Comparison of ENCODE assay signal across 8 cellular contexts in the genomic region with DNA sequence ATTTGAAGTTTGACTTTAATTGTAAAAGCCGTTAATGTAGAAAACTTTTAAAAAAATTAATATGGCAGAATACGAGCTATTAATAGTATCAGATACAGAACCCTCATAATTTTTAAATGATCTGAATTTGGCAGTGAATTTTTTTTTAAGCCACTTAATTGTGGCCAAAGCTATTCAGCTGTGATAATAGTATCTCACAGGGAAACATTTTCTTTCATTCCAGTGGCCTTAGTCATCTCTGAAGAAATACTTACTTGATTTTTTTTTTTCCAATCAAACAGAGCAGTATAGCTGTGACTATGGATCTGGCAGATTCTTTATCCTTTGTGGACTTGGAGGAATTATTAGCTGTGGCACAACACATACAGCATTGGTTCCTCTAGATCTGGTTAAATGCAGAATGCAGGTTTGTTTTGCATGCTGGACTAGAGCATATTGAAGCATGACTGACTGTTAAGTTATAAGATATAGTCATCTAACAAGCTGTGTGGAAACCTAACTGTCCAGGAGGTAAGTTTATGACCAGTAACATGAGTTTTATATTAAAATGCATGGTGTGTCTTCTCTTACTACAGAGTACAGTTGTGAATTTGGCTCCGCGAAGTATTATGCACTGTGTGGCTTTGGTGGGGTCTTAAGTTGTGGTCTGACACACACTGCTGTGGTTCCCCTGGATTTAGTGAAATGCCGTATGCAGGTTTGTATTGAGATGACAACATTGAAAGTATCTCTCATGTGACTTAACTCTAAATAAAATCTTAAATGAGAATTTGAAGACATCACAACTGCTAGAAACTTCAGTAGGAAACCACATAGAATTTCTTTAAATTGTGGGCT. TPM values are rescaled to one million over a fixed set of nuclear protein-coding genes. Genes with fewer than 3 reads are reported as not detected.
DNase-seq lines count a peak whose midpoint lies in the region; ATAC-seq, FAIRE-seq and TF ChIP-seq lines count a peak whose summit lies in the region.

No MANE protein-coding gene starts in this region.

- peaks cover 69% of the 10 kb centered on the region for H3K79me2 ChIP-seq in K562 (ENCODE audit: control insufficient read depth, insufficient read depth, low read length)

- H3K4me1 ChIP-seq in K562 (replicated peaks in 1 of 2; ENCODE audit: control insufficient read depth in 2 of 2, insufficient read depth in 2 of 2, low read length in 2 of 2) (peaks cover 16 to 18% of the 10 kb centered on the region in 2 experiments; a peak in 4 of 5 replicates), lung (ENCODE audit: control insufficient read depth in 2 of 2, insufficient read depth in 2 of 2, low read length in 2 of 2) (peaks cover 0 to 3% of the 10 kb centered on the region in 2 donors), upper lobe of right lung (peaks cover 18% of the 10 kb centered on the region)

- FAIRE-seq in K562 (lab: Jason Lieb, UNC), result no peak

- no peaks in the 10 kb centered on the region for H3K9me1 ChIP-seq in K562 (ENCODE audit: control insufficient read depth, insufficient read depth, low read length)

- TF ChIP-seq CTCF in K562 (IDR thresholded peaks at IDR 0.05 in 2 of 3, conservative IDR thresholded peaks at IDR 0.05 in 1 of 3; ENCODE audit: insufficient read depth in 2 of 3, low read depth in 1 of 3, low read length in 3 of 3) (no peak), lung (IDR thresholded peaks at IDR 0.05; ENCODE audit: control extremely low read depth, extremely low read depth) (no peak), upper lobe of right lung (IDR thresholded peaks at IDR 0.05) (no peak)

- H3K27ac ChIP-seq in K562 (ENCODE audit: extremely low read depth, low read depth, low read length) (peak overlapping the region; percentile 98), lung (ENCODE audit: low read depth in 1 of 2, low read length in 1 of 2) (peak overlapping the region in 1 of 2 donors; percentile 11), upper lobe of right lung (peak overlapping the region; percentile 20)

- TF ChIP-seq RAD21 in Ishikawa (IDR thresholded peaks at IDR 0.05; ENCODE audit: low read depth), result no peak
- no peak for TF ChIP-seq RAD21 in K562 (CRISPR knock-in tag; conservative IDR thresholded peaks at IDR 0.05 in 1 of 2, IDR thresholded peaks at IDR 0.05 in 1 of 2)

- 33% methylated on average over 5 of the region's 5 CpGs for WGBS in K562 (ENCODE audit: insufficient coverage, low coverage, missing lambda C conversion rate)
- 38 to 48% methylated on average over 5 of the region's 5 CpGs for WGBS in lung, 2 donors

- H3K4me3 ChIP-seq in K562 (peak overlapping the region; percentile 100), lung (peak overlapping the region; percentile 32), upper lobe of right lung (peak overlapping the region; percentile 98)

- BruUV-seq in K562 (replicated peaks; lab: Mats Ljungman, UMichigan), result TSS peak; percentile 41

- no peak overlapping the region for H2AFZ ChIP-seq in K562 (ENCODE audit: low read depth, low read length)

- H3K4me2 ChIP-seq in K562 (ENCODE audit: insufficient read depth, low read length), result peak overlapping the region; percentile 92

- in situ Hi-C loops in K562 (cut with MboI), result no loop called here

- no peak for TF ChIP-seq POLR2A in K562 (conservative IDR thresholded peaks at IDR 0.05)

- POLR2A ChIA-PET in K562 (lab: Yijun Ruan, JAX), result interaction anchor here (0.9 to 7.2 kb wide), 12 partner anchors 11 to 75 kb away, joined by 3 to 96 read pairs (median 7); partner anchors contain the start of gene IKBIP

- H3K36me3 ChIP-seq in K562 (ENCODE audit: control insufficient read depth, insufficient read depth, low read length) (peaks cover 66% of the 10 kb centered on the region), lung (ENCODE audit: control insufficient read depth in 2 of 2, insufficient read depth in 2 of 2, low read length in 2 of 2) (peaks cover 15 to 33% of the 10 kb centered on the region in 2 donors), upper lobe of right lung (peaks cover 47% of the 10 kb centered on the region)

- CTCF ChIA-PET in K562 (lab: Yijun Ruan, JAX; ENCODE audit: low intra/inter-chr PET ratio), result no interaction called here

- intact Hi-C loops in K562 (cut with micrococcal nuclease), result no loop called here
- intact Hi-C loops in upper lobe of right lung (cut with DNase I), result no loop called here

- no peak for ATAC-seq in K562
- no peak for ATAC-seq in lung (ENCODE audit: insufficient read depth, low FRiP score)
- no peak for ATAC-seq in upper lobe of right lung
- no peak for ATAC-seq in HG02981 (IDR thresholded peaks at IDR 0.05; ENCODE audit: unreplicated experiment)

- DNase-seq in AG20443 (ENCODE audit: low spot score) (peak; percentile 27), K562 (ENCODE audit: extremely low read depth in 1 of 4, low spot score in 3 of 4) (no peak), lung (ENCODE audit: low spot score) (no peak), upper lobe of right lung (no peak), ureter (ENCODE audit: low spot score) (no peak), GM19238 (ENCODE audit: insufficient read length, low spot score) (no peak)

- H3K9me3 ChIP-seq in K562 (replicated peaks; ENCODE audit: control insufficient read depth, insufficient read depth, low read depth, low read length), result no peaks in the 10 kb centered on the region
- no peaks in the 10 kb centered on the region for H3K9me3 ChIP-seq in lung (ENCODE audit: control insufficient read depth in 2 of 2, insufficient read depth in 1 of 2, low read length in 1 of 2)
- no peaks in the 10 kb centered on the region for H3K9me3 ChIP-seq in upper lobe of right lung

- peaks cover 29% of the 10 kb centered on the region for H4K20me1 ChIP-seq in K562 (replicated peaks; ENCODE audit: control insufficient read depth, insufficient read depth, low read length)

- H3K27me3 ChIP-seq in K562 (ENCODE audit: control insufficient read depth in 2 of 2, insufficient read depth in 2 of 2, low read length in 2 of 2) (no peaks in the 10 kb centered on the region), lung (ENCODE audit: control insufficient read depth, insufficient read depth) (no peaks in the 10 kb centered on the region), upper lobe of right lung (no peaks in the 10 kb centered on the region)

- peak overlapping the region; percentile 31 to 99; a peak in 3 of 4 replicates for H3K9ac ChIP-seq in K562 (ENCODE audit: insufficient read depth in 1 of 2, low read depth in 2 of 2, low read length in 2 of 2)

- TF ChIP-seq EP300 in Ishikawa (IDR thresholded peaks at IDR 0.05; ENCODE audit: borderline replicate concordance), result no peak
- TF ChIP-seq EP300 in K562 (IDR thresholded peaks at IDR 0.05; ENCODE audit: low read length), result no peak

RNA-seq across cellular contexts. Expression of gene SLC25A3, which starts 1.9 kb away (rescaled TPM):
- total RNA-seq in K562 (2011; cell fraction: chromatin; rRNA removed; ENCODE audit: low replicate concordance), result 311 and 511 TPM in 2 replicates
- total RNA-seq in K562 (2011; cell fraction: nucleolus; rRNA removed), result 257 and 270 TPM in 2 replicates
- 338 and 415 TPM in 2 replicates for total RNA-seq in K562 (2011; cell fraction: nucleoplasm; rRNA removed)
- total RNA-seq in K562 (2014; rRNA removed), result 450 and 515 TPM in 2 replicates
- total RNA-seq in K562 (2014; rRNA removed; fragmentation: Illumina TruSeq; extraction: Trizol), result 766 and 865 TPM in 2 replicates
- total RNA-seq in K562 (2015; rRNA removed; fragmentation: Illumina TruSeq; extraction: Trizol), result 498 and 500 TPM in 2 replicates
- total RNA-seq in K562 (2021), result 687 and 693 TPM in 2 replicates
- polyA plus RNA-seq in K562 (2011; rRNA removed), result 405 and 419 TPM in 2 replicates
- 556 and 768 TPM in 2 replicates for polyA plus RNA-seq in K562 (2011; cell fraction: cytosol; rRNA removed)
- polyA plus RNA-seq in K562 (2011; cell fraction: nucleus; rRNA removed), result 515 and 531 TPM in 2 replicates
- polyA plus RNA-seq in K562 (2012), result 638 and 684 TPM in 2 replicates
- 571 and 592 TPM in 2 replicates for polyA plus RNA-seq in K562 (2014; fragmentation: Illumina TruSeq; extraction: Trizol)
- polyA plus RNA-seq in K562 (2014; fragmentation: Nextera tagmentation; extraction: Ambion mirVana), result 100 to 1,000 TPM; 264 to 309 TPM
- 449 and 495 TPM in 2 replicates for polyA plus RNA-seq in K562 (2014; rRNA removed)
- polyA minus RNA-seq in K562 (2011; rRNA and poly(A)+ RNA removed), result 760 and 828 TPM in 2 replicates
- 379 and 409 TPM in 2 replicates for polyA minus RNA-seq in K562 (2011; cell fraction: cytosol; rRNA and poly(A)+ RNA removed)
- polyA minus RNA-seq in K562 (2011; cell fraction: nucleus; rRNA and poly(A)+ RNA removed), result 181 and 261 TPM in 2 replicates
- 100 to 1,000 TPM; 331 to 575 TPM for total RNA-seq in lung
- polyA plus RNA-seq in lung, result 100 to 1,000 TPM; 359 to 378 TPM
- total RNA-seq in upper lobe of right lung, result 355 TPM
- total RNA-seq in ureter, result 378 TPM

RNA-seq across cellular contexts. Expression of gene IKBIP, which starts 49.2 kb away (rescaled TPM):
- total RNA-seq in K562 (2011; cell fraction: chromatin; rRNA removed; ENCODE audit: low replicate concordance), result 6.2 and 22.8 TPM in 2 replicates
- 6.2 and 7.0 TPM in 2 replicates for total RNA-seq in K562 (2011; cell fraction: nucleolus; rRNA removed)
- total RNA-seq in K562 (2011; cell fraction: nucleoplasm; rRNA removed), result 11.0 and 14.5 TPM in 2 replicates
- total RNA-seq in K562 (2014; rRNA removed) (14.1 and 14.9 TPM in 2 replicates), K562 (2014; rRNA removed; fragmentation: Illumina TruSeq; extraction: Trizol) (19.5 and 22.8 TPM in 2 replicates), K562 (2015; rRNA removed; fragmentation: Illumina TruSeq; extraction: Trizol) (16.5 and 17.8 TPM in 2 replicates), K562 (2021) (14.9 and 15.4 TPM in 2 replicates), lung (10 to 100 TPM; 14.9 to 26.6 TPM), upper lobe of right lung (15.2 TPM), ureter (8.1 TPM)
- polyA plus RNA-seq in K562 (2011; rRNA removed) (12.3 and 16.2 TPM in 2 replicates), K562 (2014; fragmentation: Illumina TruSeq; extraction: Trizol) (12.6 and 15.3 TPM in 2 replicates), K562 (2014; fragmentation: Nextera tagmentation; extraction: Ambion mirVana) (1 to 10 TPM; 3.3 to 4.9 TPM), K562 (2014; rRNA removed) (14.9 and 15.8 TPM in 2 replicates), lung (10 to 100 TPM; 15.4 to 15.7 TPM)
- 3.1 and 5.1 TPM in 2 replicates for polyA plus RNA-seq in K562 (2011; cell fraction: cytosol; rRNA removed)
- polyA plus RNA-seq in K562 (2011; cell fraction: nucleus; rRNA removed), result 2.5 and 2.8 TPM in 2 replicates
- polyA plus RNA-seq in K562 (2012), result 12.4 and 14.4 TPM in 2 replicates
- polyA minus RNA-seq in K562 (2011; rRNA and poly(A)+ RNA removed), result 9.7 and 10.4 TPM in 2 replicates
- polyA minus RNA-seq in K562 (2011; cell fraction: cytosol; rRNA and poly(A)+ RNA removed), result 4.7 and 4.8 TPM in 2 replicates
- polyA minus RNA-seq in K562 (2011; cell fraction: nucleus; rRNA and poly(A)+ RNA removed), result 2.7 and 3.8 TPM in 2 replicates

RNA-seq across cellular contexts. Expression of gene APAF1, which starts 49.7 kb away (rescaled TPM):
- 34.4 and 111 TPM in 2 replicates for total RNA-seq in K562 (2011; cell fraction: chromatin; rRNA removed; ENCODE audit: low replicate concordance)
- total RNA-seq in K562 (2011; cell fraction: nucleolus; rRNA removed), result 13.7 and 18.6 TPM in 2 replicates
- 27.3 and 35.5 TPM in 2 replicates for total RNA-seq in K562 (2011; cell fraction: nucleoplasm; rRNA removed)
- total RNA-seq in K562 (2014; rRNA removed) (8.5 and 11.1 TPM in 2 replicates), K562 (2014; rRNA removed; fragmentation: Illumina TruSeq; extraction: Trizol) (15.2 and 18.3 TPM in 2 replicates), K562 (2015; rRNA removed; fragmentation: Illumina TruSeq; extraction: Trizol) (10.8 TPM in 2 replicates), K562 (2021) (11.5 and 13.4 TPM in 2 replicates), lung (10 to 100 TPM; 15.4 to 53.2 TPM), upper lobe of right lung (23.4 TPM), ureter (19.2 TPM)
- polyA plus RNA-seq in K562 (2011; rRNA removed) (12.4 and 15.7 TPM in 2 replicates), K562 (2014; fragmentation: Illumina TruSeq; extraction: Trizol) (8.2 and 9.9 TPM in 2 replicates), K562 (2014; fragmentation: Nextera tagmentation; extraction: Ambion mirVana) (1 to 10 TPM; 5.1 to 6.5 TPM), K562 (2014; rRNA removed) (7.2 and 8.4 TPM in 2 replicates), lung (10 to 100 TPM in 1 of 2 donors, 1 to 10 TPM in 1; 6.6 to 12.0 TPM)
- polyA plus RNA-seq in K562 (2011; cell fraction: cytosol; rRNA removed), result 5.2 and 7.2 TPM in 2 replicates
- polyA plus RNA-seq in K562 (2011; cell fraction: nucleus; rRNA removed), result 9.1 and 10.9 TPM in 2 replicates
- polyA plus RNA-seq in K562 (2012), result 6.7 and 9.1 TPM in 2 replicates
- 48.2 and 55.6 TPM in 2 replicates for polyA minus RNA-seq in K562 (2011; rRNA and poly(A)+ RNA removed)
- polyA minus RNA-seq in K562 (2011; cell fraction: cytosol; rRNA and poly(A)+ RNA removed), result 12.2 and 18.2 TPM in 2 replicates
- polyA minus RNA-seq in K562 (2011; cell fraction: nucleus; rRNA and poly(A)+ RNA removed), result 12.1 and 26.7 TPM in 2 replicates

Comparison
In these comparisons a context has a peak if more than half of its experiments do, and no peak if none do; other contexts are left out.
1. H3K4me3 ChIP-seq: peak in every context shown above with its lines; median percentile 100 in K562; 98 in upper lobe of right lung; 32 in lung.